Comparison of ENCODE assay signal across 26 cellular contexts in genomic region chr10:130400890-130401289, GRCh38.
"Had no signal": no experiment of that assay in that cellular context is flagged by ENCODE, and none has a peak within 500 bp of the region (broad histone marks: within the 10 kb centered on the region; RNA-seq: fewer than 3 reads in every experiment).

No MANE protein-coding gene starts in this region.

- H3K4me1 ChIP-seq: gastrocnemius medialis, left ventricle myocardium inferior, right lobe of liver, uterus had no signal

- H3K4me3 Mint-ChIP-seq: activated CD4-positive, alpha-beta memory T cell treated with anti-CD3 and anti-CD28 coated beads, Interleukin-2, amount 10 ng/mL, durations not matched to agents 7 days and 5 days; activated CD4-positive, alpha-beta T cell treated with anti-CD3 and anti-CD28 coated beads, Interleukin-2, amount 10 ng/mL, durations not matched to agents 24 days and 14 days; activated naive CD8-positive, alpha-beta T cell; activated T-cell treated with anti-CD3 and anti-CD28 coated beads, Interleukin-2, amount 50 U/mL, for 72 hours; natural killer cell; T-helper 17 cell; type B pancreatic cell had no signal

- DNase-seq: activated CD4-positive, alpha-beta memory T cell treated with anti-CD3 and anti-CD28 coated beads, Interleukin-2, amount 10 ng/mL, durations not matched to agents 7 days and 5 days; activated CD4-positive, alpha-beta T cell treated with anti-CD3 and anti-CD28 coated beads, Interleukin-2, amount 10 ng/mL, durations not matched to agents 24 days and 14 days; activated naive CD4-positive, alpha-beta T cell; activated T-cell treated with anti-CD3 and anti-CD28 coated beads, Interleukin-2, amount 50 U/mL, for 72 hours; effector memory CD4-positive, alpha-beta T cell; erythroblast; gastrocnemius medialis; glutamatergic neuron; left ventricle myocardium inferior; mesendoderm; natural killer cell; right lobe of liver; stimulated activated CD4-positive, alpha-beta T cell treated with anti-CD3 and anti-CD28 coated beads, Interleukin-2, amount 100 ng/mL, for 48 hours; stimulated activated naive CD8-positive, alpha-beta T cell treated with anti-CD3 and anti-CD28 coated beads, Interleukin-15, Interleukin-2, amounts not matched to agents 100 U/mL and 50 U/mL, for 24 hours; SW 1271; T-helper 17 cell; T1000; uterus; WERI-Rb-1 had no signal

- H3K36me3 ChIP-seq: gastrocnemius medialis, left ventricle myocardium inferior, right lobe of liver, thoracic aorta, uterus, WERI-Rb-1 had no signal

- H3K4me1 Mint-ChIP-seq: activated CD4-positive, alpha-beta memory T cell treated with anti-CD3 and anti-CD28 coated beads, Interleukin-2, amount 10 ng/mL, durations not matched to agents 7 days and 5 days; activated CD4-positive, alpha-beta T cell treated with anti-CD3 and anti-CD28 coated beads, Interleukin-2, amount 10 ng/mL, durations not matched to agents 24 days and 14 days; natural killer cell; T-helper 17 cell had no signal

- FAIRE-seq: bronchial epithelial cell, colon had no signal

- H3K4me3 ChIP-seq: gastrocnemius medialis, left ventricle myocardium inferior, lung, right lobe of liver, thoracic aorta, uterus had no signal

- H3K27me3 ChIP-seq: gastrocnemius medialis, right lobe of liver, uterus had no signal

- ATAC-seq: activated CD4-positive, CD25-positive, alpha-beta regulatory T cell treated with anti-CD3 and anti-CD28 coated beads, Interleukin-2, amount 50 U/mL, for 24 hours; activated T-cell treated with anti-CD3 and anti-CD28 coated beads, Interleukin-2, amount 50 U/mL, for 72 hours; gastrocnemius medialis; natural killer cell; right lobe of liver; stimulated activated naive CD8-positive, alpha-beta T cell treated with anti-CD3 and anti-CD28 coated beads, Interleukin-15, Interleukin-2, amounts not matched to agents 100 U/mL and 50 U/mL, for 24 hours; T-helper 17 cell had no signal

- H3K36me3 Mint-ChIP-seq: natural killer cell, type B pancreatic cell had no signal

- H3K27ac ChIP-seq: gastrocnemius medialis, left ventricle myocardium inferior, right lobe of liver, thoracic aorta, uterus, WERI-Rb-1 had no signal

- H3K27me3 Mint-ChIP-seq: activated CD4-positive, alpha-beta memory T cell treated with anti-CD3 and anti-CD28 coated beads, Interleukin-2, amount 10 ng/mL, durations not matched to agents 7 days and 5 days; activated CD4-positive, alpha-beta T cell treated with anti-CD3 and anti-CD28 coated beads, Interleukin-2, amount 10 ng/mL, durations not matched to agents 24 days and 14 days; T-helper 17 cell had no signal

- H3K27ac Mint-ChIP-seq: activated CD4-positive, alpha-beta memory T cell treated with anti-CD3 and anti-CD28 coated beads, Interleukin-2, amount 10 ng/mL, durations not matched to agents 7 days and 5 days; activated CD4-positive, alpha-beta T cell treated with anti-CD3 and anti-CD28 coated beads, Interleukin-2, amount 10 ng/mL, durations not matched to agents 24 days and 14 days; activated naive CD8-positive, alpha-beta T cell; activated T-cell treated with anti-CD3 and anti-CD28 coated beads, Interleukin-2, amount 50 U/mL, for 72 hours; natural killer cell; T-helper 17 cell; type B pancreatic cell had no signal

- H3K9me3 ChIP-seq: gastrocnemius medialis, right lobe of liver, uterus had no signal
